Comparison of ENCODE assay signal across 9 cellular contexts in genomic region chr20:45311589-45312211, GRCh38. TPM values are rescaled to one million over a fixed set of nuclear protein-coding genes. Genes with fewer than 3 reads are reported as not detected.
A peak's percentile ranks its signal among the peaks of the same experiment; 100 is the strongest.
DNase-seq lines count a peak whose midpoint lies in the region; ATAC-seq, FAIRE-seq and TF ChIP-seq lines count a peak whose summit lies in the region.
"Had no signal": no experiment of that assay in that cellular context is flagged by ENCODE, and none has a peak within 500 bp of the region (broad histone marks: within the 10 kb centered on the region; RNA-seq: fewer than 3 reads in every experiment).

No MANE protein-coding gene starts in this region.

- peak overlapping the region; percentile 95 for H4K8ac ChIP-seq in neuronal stem cell (ENCODE audit: low read depth, low read length)

- peaks cover 0 to 40% (median 39%) of the 10 kb centered on the region in 3 experiments for H3K27me3 ChIP-seq in neuronal stem cell (ENCODE audit: control insufficient read depth in 3 of 3, insufficient read depth in 3 of 3, low read depth in 1 of 3, low read length in 3 of 3)
- H3K27me3 ChIP-seq in upper lobe of left lung: peaks cover 0 to 14% (median 6%) of the 10 kb centered on the region in 4 donors

- H3K14ac ChIP-seq in neuronal stem cell (ENCODE audit: low read length): peak overlapping the region; percentile 87

- ATAC-seq in esophagus mucosa: peak; percentile 50
- peak; percentile 66 to 78 for ATAC-seq in upper lobe of left lung (ENCODE audit: low FRiP score in 2 of 2)

- H3K9me3 ChIP-seq in neuronal stem cell (replicated peaks in 1 of 2; ENCODE audit: control insufficient read depth in 2 of 2, insufficient read depth in 1 of 2, low read depth in 1 of 2, low read length in 2 of 2) (peaks cover 0 to 3% of the 10 kb centered on the region in 2 donors), upper lobe of left lung (no peaks in the 10 kb centered on the region)

- no peaks in the 10 kb centered on the region for H3K79me1 ChIP-seq in neuronal stem cell (ENCODE audit: low read depth, low read length)

- no peak overlapping the region for H2BK15ac ChIP-seq in neuronal stem cell (ENCODE audit: low read length)

- peak overlapping the region in 1 of 2 donors; percentile 2 for H3K4me3 ChIP-seq in neuronal stem cell (ENCODE audit: low read length in 2 of 2)
- H3K4me3 ChIP-seq in upper lobe of left lung: no peak overlapping the region

- H2BK5ac ChIP-seq in neuronal stem cell (ENCODE audit: low read length): peak overlapping the region; percentile 53

- peaks cover 0 to 5% of the 10 kb centered on the region in 2 donors for H3K4me1 ChIP-seq in neuronal stem cell (ENCODE audit: control insufficient read depth in 2 of 2, insufficient read depth in 1 of 2, low read depth in 1 of 2, low read length in 2 of 2)
- peaks cover 0 to 21% (median 8%) of the 10 kb centered on the region in 4 donors for H3K4me1 ChIP-seq in upper lobe of left lung

- no peak overlapping the region for H4K91ac ChIP-seq in neuronal stem cell (ENCODE audit: low read depth, low read length, poor library complexity)

- H3K4me2 ChIP-seq in neuronal stem cell (ENCODE audit: insufficient read depth, low read length, poor library complexity, severe bottlenecking): no peak overlapping the region

- peak overlapping the region; percentile 70 for H2AFZ ChIP-seq in neuronal stem cell (ENCODE audit: low read length)

- TF ChIP-seq POLR2A in GM12892 (IDR thresholded peaks at IDR 0.05; ENCODE audit: low read depth, low read length) (no peak), upper lobe of left lung (IDR thresholded peaks at IDR 0.05) (no peak)

- peak overlapping the region; percentile 90 for H2AK5ac ChIP-seq in neuronal stem cell (ENCODE audit: low read depth, low read length)

- peak overlapping the region; percentile 64 for H3K9ac ChIP-seq in neuronal stem cell (ENCODE audit: low read depth, low read length, poor library complexity)

- TF ChIP-seq CTCF in upper lobe of left lung (IDR thresholded peaks at IDR 0.05): peak; percentile 60 to 89 (median 81)

- no peak for FAIRE-seq in GM12892 (lab: Jason Lieb, UNC)

- H3K27ac ChIP-seq in neuronal stem cell (replicated peaks; ENCODE audit: low read length) (no peak overlapping the region), upper lobe of left lung (no peak overlapping the region)

- H3K36me3 ChIP-seq in neuronal stem cell (replicated peaks in 1 of 2; ENCODE audit: control insufficient read depth in 2 of 2, insufficient read depth in 2 of 2, low read length in 2 of 2) (no peaks in the 10 kb centered on the region), upper lobe of left lung (no peaks in the 10 kb centered on the region)

- peak overlapping the region; percentile 90 for H3K23ac ChIP-seq in neuronal stem cell (ENCODE audit: low read depth, low read length, poor library complexity)

- peak overlapping the region; percentile 83 for H3K18ac ChIP-seq in neuronal stem cell (ENCODE audit: low read length)

- WGBS in neuronal stem cell (ENCODE audit: extremely low coverage in 2 of 2, insufficient read length in 2 of 2, insufficient replicate concordance in 1 of 2), 2 donors: no CpG with 5 or more reads among the region's 45 CpGs
- WGBS in upper lobe of left lung, 2 donors: 20 to 40% methylated on average over 24 to 45 of the region's 45 CpGs

- TF ChIP-seq EP300 in upper lobe of left lung (IDR thresholded peaks at IDR 0.05): no peak

- no peak overlapping the region for H2BK12ac ChIP-seq in neuronal stem cell (ENCODE audit: low read length)

- H2BK120ac ChIP-seq in neuronal stem cell (ENCODE audit: low read depth, low read length): peak overlapping the region; percentile 47

- DNase-seq in 8988T (peak; percentile 95), GM12892 (ENCODE audit: insufficient read length) (peak; percentile 87), NCI-H748 (lab: John Stamatoyannopoulos, UW; ENCODE audit: unreplicated experiment) (peak; percentile 59), neuronal stem cell (ENCODE audit: low spot score) (no peak), upper lobe of left lung (peak; percentile 67 to 94), SHP77 treated with DMSO at 0.1 percent for 48 hours (lab: John Stamatoyannopoulos, UW) (no peak)
- DNase-seq in activated CD8-positive, alpha-beta memory T cell treated with anti-CD3 and anti-CD28 coated beads, Interleukin-2, amount 50 U/mL, for 4 hours: peak; percentile 62

- H3K4ac ChIP-seq in neuronal stem cell (ENCODE audit: low read length): no peak overlapping the region

RNA-seq across cellular contexts. Expression of gene MATN4, which starts 3.6 kb away (rescaled TPM):
- polyA plus RNA-seq in GM12892 (2012; ENCODE audit: missing spikeins): not detected
- total RNA-seq in esophagus mucosa: 0.16 TPM
- polyA plus RNA-seq in neuronal stem cell (2013, experiment 1 of 2): 0.11 TPM
- polyA plus RNA-seq in neuronal stem cell (2013, experiment 2 of 2): 0.18 TPM
- total RNA-seq in upper lobe of left lung: under 1 TPM in 2 of 6 donors, not detected in 4; 0.30 to 0.44 TPM
- total RNA-seq: mononuclear cell had no signal

RNA-seq across cellular contexts. Expression of gene RBPJL, which starts 5.1 kb away (rescaled TPM):
- not detected for polyA plus RNA-seq in GM12892 (2012; ENCODE audit: missing spikeins)
- total RNA-seq in esophagus mucosa (not detected), upper lobe of left lung (under 1 TPM in 2 of 6 donors, not detected in 4; 0.09 to 0.13 TPM)
- polyA plus RNA-seq in neuronal stem cell (2013, experiment 1 of 2): not detected
- 0.04 TPM for polyA plus RNA-seq in neuronal stem cell (2013, experiment 2 of 2)
- total RNA-seq: mononuclear cell had no signal

RNA-seq across cellular contexts. Expression of gene SDC4, which starts 36.5 kb away (rescaled TPM):
- polyA plus RNA-seq in GM12892 (2012; ENCODE audit: missing spikeins): 3.3 TPM
- total RNA-seq in esophagus mucosa (99.1 TPM), upper lobe of left lung (100 to 1,000 TPM; 178 to 568 (median 291) TPM)
- 13.8 TPM for polyA plus RNA-seq in neuronal stem cell (2013, experiment 1 of 2)
- polyA plus RNA-seq in neuronal stem cell (2013, experiment 2 of 2): 15.1 TPM

RNA-seq across cellular contexts. Expression of gene SYS1, which starts 51.3 kb away (rescaled TPM):
- polyA plus RNA-seq in GM12892 (2012; ENCODE audit: missing spikeins): 5.2 TPM
- 13.7 TPM for total RNA-seq in esophagus mucosa
- 16.8 TPM for polyA plus RNA-seq in neuronal stem cell (2013, experiment 1 of 2)
- 16.4 TPM for polyA plus RNA-seq in neuronal stem cell (2013, experiment 2 of 2)
- 10 to 100 TPM; 31.0 to 61.4 (median 50.7) TPM for total RNA-seq in upper lobe of left lung

RNA-seq across cellular contexts. Expression of gene SLPI, which starts 57.3 kb away (rescaled TPM):
- polyA plus RNA-seq in GM12892 (2012; ENCODE audit: missing spikeins): not detected
- total RNA-seq in esophagus mucosa (864 TPM), upper lobe of left lung (1,000 to 10,000 TPM; 1,039 to 7,285 (median 2,025) TPM)
- not detected for polyA plus RNA-seq in neuronal stem cell (2013, experiment 1 of 2)
- polyA plus RNA-seq in neuronal stem cell (2013, experiment 2 of 2): not detected

Comparison
In these comparisons a context has a peak if more than half of its experiments do, and no peak if none do; other contexts are left out.
1. DNase-seq: peak in 8988T (single experiment), GM12892 (single experiment), NCI-H748 (single experiment), activated CD8-positive, alpha-beta memory T cell treated with anti-CD3 and anti-CD28 coated beads, Interleukin-2, amount 50 U/mL, for 4 hours (single experiment) and upper lobe of left lung (2 of 2); none in neuronal stem cell (single experiment) and SHP77 treated with DMSO at 0.1 percent for 48 hours (single experiment).